ENCODE assay signal across 9 cellular contexts in the genomic region with DNA sequence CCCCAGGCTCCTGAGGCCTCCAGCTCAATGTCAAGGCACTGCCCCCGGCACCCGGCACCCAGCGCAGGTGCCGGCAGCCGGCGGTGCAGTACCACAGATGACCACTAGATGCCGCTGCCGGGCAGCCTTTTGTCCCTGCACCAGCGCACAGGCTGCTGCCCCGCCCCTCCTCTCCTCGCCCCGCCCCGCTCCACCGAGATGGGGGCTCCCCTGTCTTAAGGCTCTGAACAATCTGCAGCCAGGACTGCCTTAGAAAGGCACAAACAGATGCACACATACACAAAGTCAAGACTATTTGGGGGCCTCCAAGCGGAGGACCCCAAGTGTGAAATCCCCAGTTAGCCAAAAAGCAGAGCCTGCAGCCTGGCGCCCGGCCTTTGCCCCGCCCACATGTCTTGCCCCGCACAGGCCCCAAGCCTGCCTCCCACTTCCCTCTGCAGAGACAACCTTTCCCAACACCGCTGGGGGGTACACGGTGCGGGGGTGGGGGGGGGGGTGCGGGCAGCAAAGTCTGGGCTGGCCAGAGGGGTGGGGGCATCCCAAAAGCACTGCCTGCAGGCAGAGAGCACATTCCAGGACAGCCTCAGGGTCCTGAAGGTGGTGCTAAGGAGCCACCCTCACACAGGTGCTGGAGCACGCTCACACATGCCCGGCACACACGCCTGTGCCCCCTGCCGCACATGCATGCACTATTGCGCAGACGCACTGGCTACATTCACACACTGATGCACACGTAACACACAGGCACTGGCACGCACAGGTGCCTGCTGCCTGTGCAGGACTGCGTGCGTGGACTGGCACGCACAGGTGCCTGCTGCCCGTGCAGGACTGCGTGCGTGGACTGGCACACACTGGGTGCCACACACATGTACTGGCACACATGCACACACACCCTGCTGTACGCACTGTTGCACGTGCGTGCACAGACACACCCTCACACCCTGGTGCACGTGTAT. TPM values are rescaled to one million over a fixed set of nuclear protein-coding genes. Genes with fewer than 3 reads are reported as not detected.
DNase-seq lines count a peak whose midpoint lies in the region; ATAC-seq and TF ChIP-seq lines count a peak whose summit lies in the region.
"Had no signal": no experiment of that assay in that cellular context is flagged by ENCODE, and none has a peak within 500 bp of the region (broad histone marks: within the 10 kb centered on the region; RNA-seq: fewer than 3 reads in every experiment).

No MANE protein-coding gene starts in this region.

- peak overlapping the region; percentile 45 for H3K4me3 Mint-ChIP-seq in CD8-positive, alpha-beta T cell
- peak overlapping the region; percentile 51 for H3K4me3 Mint-ChIP-seq in central memory CD8-positive, alpha-beta T cell

- no peaks in the 10 kb centered on the region for H3K27me3 Mint-ChIP-seq in CD8-positive, alpha-beta T cell (ENCODE audit: low read depth)
- no peaks in the 10 kb centered on the region for H3K27me3 Mint-ChIP-seq in central memory CD8-positive, alpha-beta T cell

- DNase-seq in CD8-positive, alpha-beta T cell = peak; percentile 80 to 92 (median 84)
- DNase-seq in NCI-H1105 treated with DMSO at 0.1 percent for 48 hours (lab: John Stamatoyannopoulos, UW) (peak; percentile 53), left kidney (ENCODE audit: low read depth, low spot score) (peak; percentile 80)
- DNase-seq in activated CD4-positive, alpha-beta T cell treated with anti-CD3 and anti-CD28 coated beads for 24 hours (ENCODE audit: low read depth in 2 of 2) = peak; percentile 83 to 85
- DNase-seq in central memory CD8-positive, alpha-beta T cell (ENCODE audit: low spot score in 2 of 2) = peak; percentile 68 to 86
- peak; percentile 87 for DNase-seq in stimulated activated CD4-positive, alpha-beta T cell treated with anti-CD3 and anti-CD28 coated beads, Interleukin-4, amount 100 ng/mL, for 24 hours

- TF ChIP-seq CTCF in CD8-positive, alpha-beta T cell (IDR thresholded peaks at IDR 0.05) = peak; percentile 99

- H3K36me3 Mint-ChIP-seq in CD8-positive, alpha-beta T cell = no peaks in the 10 kb centered on the region
- H3K36me3 Mint-ChIP-seq in central memory CD8-positive, alpha-beta T cell (ENCODE audit: insufficient read depth) = peaks cover 6% of the 10 kb centered on the region

- CTCF ChIA-PET in CD8-positive, alpha-beta T cell (lab: Charles Lee) = interaction anchor here (0.6 to 1.9 kb wide), 27 partner anchors 7 to 302 kb away, joined by 3 to 25 read pairs (median 4); a partner anchor contains a TSS

- H3K27me3 ChIP-seq in CD8-positive, alpha-beta T cell (ENCODE audit: insufficient read depth, low read length) = no peaks in the 10 kb centered on the region

- no peak overlapping the region for H3K27ac Mint-ChIP-seq in CD8-positive, alpha-beta T cell
- no peak overlapping the region for H3K27ac Mint-ChIP-seq in central memory CD8-positive, alpha-beta T cell (ENCODE audit: low read depth)

- ATAC-seq in CD8-positive, alpha-beta T cell = peak; percentile 100
- ATAC-seq in GM21423 (IDR thresholded peaks at IDR 0.05; ENCODE audit: unreplicated experiment) (peak; percentile 63), GM18907 (IDR thresholded peaks at IDR 0.05; ENCODE audit: unreplicated experiment) (no peak)
- ATAC-seq in central memory CD8-positive, alpha-beta T cell (replicated peaks; ENCODE audit: extremely low read depth, poor library complexity, severe bottlenecking) = peak; percentile 76

- H3K27ac ChIP-seq in CD8-positive, alpha-beta T cell (ENCODE audit: low read depth, low read length) = no peak overlapping the region

- no peaks in the 10 kb centered on the region for H3K36me3 ChIP-seq in CD8-positive, alpha-beta T cell (ENCODE audit: insufficient read depth, low read length)

- no peaks in the 10 kb centered on the region for H3K4me1 ChIP-seq in CD8-positive, alpha-beta T cell (ENCODE audit: insufficient read depth, low read length)

- intact Hi-C loops in CD8-positive, alpha-beta T cell (cut with DNase I, micrococcal nuclease) = loop anchor here (1.0 kb wide), 3 partner anchors 40 to 233 kb away; no protein-coding TSS in a partner anchor

- H3K9me3 ChIP-seq in CD8-positive, alpha-beta T cell (ENCODE audit: low read length) = no peaks in the 10 kb centered on the region

- POLR2A ChIA-PET in CD8-positive, alpha-beta T cell (lab: Charles Lee) = interaction anchor here (1.0 kb wide), 1 partner anchor 127 kb away, joined by 4 read pairs; no protein-coding TSS in a partner anchor

- peaks cover 5% of the 10 kb centered on the region for H3K4me1 Mint-ChIP-seq in CD8-positive, alpha-beta T cell (ENCODE audit: low read depth)
- H3K4me1 Mint-ChIP-seq in central memory CD8-positive, alpha-beta T cell = peaks cover 7% of the 10 kb centered on the region

- H3K4me3 ChIP-seq in CD8-positive, alpha-beta T cell (ENCODE audit: low read depth, low read length) = no peak overlapping the region

- peaks cover 13% of the 10 kb centered on the region for H3K9me3 Mint-ChIP-seq in CD8-positive, alpha-beta T cell
- H3K9me3 Mint-ChIP-seq in central memory CD8-positive, alpha-beta T cell = no peaks in the 10 kb centered on the region

RNA-seq across cellular contexts. Expression of a gene that starts 37.1 kb away (rescaled TPM):
- not detected for total RNA-seq in CD8-positive, alpha-beta T cell
- total RNA-seq: T-helper 1 cell treated with Interleukin-12 subunit alpha and Interleukin-12 subunit beta and Interleukin-4 antibody, amounts not matched to agents 30 ng/mL and 1 ng/mL, for 36 hours had no signal
